Comparison of ENCODE assay signal across 21 cellular contexts in genomic region chr15:66723826-66724731, GRCh38. TPM values are rescaled to one million over a fixed set of nuclear protein-coding genes. Genes with fewer than 3 reads are reported as not detected.
DNase-seq lines count a peak whose midpoint lies in the region; ATAC-seq and TF ChIP-seq lines count a peak whose summit lies in the region.
"Had no signal": no experiment of that assay in that cellular context is flagged by ENCODE, and none has a peak within 500 bp of the region (broad histone marks: within the 10 kb centered on the region; RNA-seq: fewer than 3 reads in every experiment).

No MANE protein-coding gene starts in this region.

- ATAC-seq in activated naive CD8-positive, alpha-beta T cell treated with anti-CD3 and anti-CD28 coated beads, Interleukin-2, amount 50 U/mL, for 24 hours: no peak
- no peak for ATAC-seq in stimulated activated effector memory CD8-positive, alpha-beta T cell treated with anti-CD3 and anti-CD28 coated beads, Interleukin-12 subunit alpha, Interleukin-12 subunit beta, amount 100 ng/mL, for 72 hours
- no peak for ATAC-seq in GM19035 (IDR thresholded peaks at IDR 0.05; ENCODE audit: unreplicated experiment)
- ATAC-seq: mucosa of descending colon, pancreas had no signal

- intact Hi-C loops in esophagus muscularis mucosa (cut with DNase I) (no loop called here), esophagus squamous epithelium (cut with DNase I) (no loop called here)

- H3K4me1 Mint-ChIP-seq in nephron progenitor cell: peaks cover 68% of the 10 kb centered on the region
- no peaks in the 10 kb centered on the region for H3K4me1 Mint-ChIP-seq in activated naive CD8-positive, alpha-beta T cell treated with anti-CD3 and anti-CD28 coated beads, Interleukin-2, amount 50 U/mL, for 24 hours
- H3K4me1 Mint-ChIP-seq in stimulated activated effector memory CD8-positive, alpha-beta T cell treated with anti-CD3 and anti-CD28 coated beads, Interleukin-12 subunit alpha, Interleukin-12 subunit beta, amount 100 ng/mL, for 72 hours: peaks cover 16% of the 10 kb centered on the region

- peak overlapping the region; percentile 86 for H3K27ac Mint-ChIP-seq in nephron progenitor cell
- H3K27ac Mint-ChIP-seq in activated naive CD8-positive, alpha-beta T cell treated with anti-CD3 and anti-CD28 coated beads, Interleukin-2, amount 50 U/mL, for 24 hours: no peak overlapping the region
- no peak overlapping the region for H3K27ac Mint-ChIP-seq in stimulated activated effector memory CD8-positive, alpha-beta T cell treated with anti-CD3 and anti-CD28 coated beads, Interleukin-12 subunit alpha, Interleukin-12 subunit beta, amount 100 ng/mL, for 72 hours
- H3K27ac Mint-ChIP-seq: activated naive CD8-positive, alpha-beta T cell treated with anti-CD3 and anti-CD28 coated beads for 36 hours had no signal

- H3K27me3 ChIP-seq in esophagus muscularis mucosa (no peaks in the 10 kb centered on the region), esophagus squamous epithelium (no peaks in the 10 kb centered on the region)
- H3K27me3 ChIP-seq: heart right ventricle, pancreas, vagina had no signal

- H3K4me1 ChIP-seq in esophagus muscularis mucosa: peaks cover 21 to 77% (median 39%) of the 10 kb centered on the region in 4 donors
- peaks cover 0 to 27% (median 15%) of the 10 kb centered on the region in 3 donors for H3K4me1 ChIP-seq in esophagus squamous epithelium
- H3K4me1 ChIP-seq: pancreas had no signal

- H3K9me3 Mint-ChIP-seq in nephron progenitor cell: no peaks in the 10 kb centered on the region
- no peaks in the 10 kb centered on the region for H3K9me3 Mint-ChIP-seq in activated naive CD8-positive, alpha-beta T cell treated with anti-CD3 and anti-CD28 coated beads, Interleukin-2, amount 50 U/mL, for 24 hours
- no peaks in the 10 kb centered on the region for H3K9me3 Mint-ChIP-seq in stimulated activated effector memory CD8-positive, alpha-beta T cell treated with anti-CD3 and anti-CD28 coated beads, Interleukin-12 subunit alpha, Interleukin-12 subunit beta, amount 100 ng/mL, for 72 hours
- H3K9me3 Mint-ChIP-seq: activated naive CD8-positive, alpha-beta T cell treated with anti-CD3 and anti-CD28 coated beads for 36 hours had no signal

- H3K4me3 Mint-ChIP-seq in nephron progenitor cell: no peak overlapping the region
- H3K4me3 Mint-ChIP-seq in activated naive CD8-positive, alpha-beta T cell treated with anti-CD3 and anti-CD28 coated beads, Interleukin-2, amount 50 U/mL, for 24 hours: no peak overlapping the region
- no peak overlapping the region for H3K4me3 Mint-ChIP-seq in stimulated activated effector memory CD8-positive, alpha-beta T cell treated with anti-CD3 and anti-CD28 coated beads, Interleukin-12 subunit alpha, Interleukin-12 subunit beta, amount 100 ng/mL, for 72 hours
- H3K4me3 Mint-ChIP-seq: activated naive CD8-positive, alpha-beta T cell treated with anti-CD3 and anti-CD28 coated beads for 36 hours had no signal

- TF ChIP-seq EP300 in esophagus muscularis mucosa (IDR thresholded peaks at IDR 0.05): no peak

- peaks cover 42% of the 10 kb centered on the region for H3K36me3 Mint-ChIP-seq in nephron progenitor cell (ENCODE audit: low read depth)
- H3K36me3 Mint-ChIP-seq in activated naive CD8-positive, alpha-beta T cell treated with anti-CD3 and anti-CD28 coated beads, Interleukin-2, amount 50 U/mL, for 24 hours (ENCODE audit: low read depth): no peaks in the 10 kb centered on the region
- H3K36me3 Mint-ChIP-seq in stimulated activated effector memory CD8-positive, alpha-beta T cell treated with anti-CD3 and anti-CD28 coated beads, Interleukin-12 subunit alpha, Interleukin-12 subunit beta, amount 100 ng/mL, for 72 hours: no peaks in the 10 kb centered on the region
- H3K36me3 Mint-ChIP-seq: activated naive CD8-positive, alpha-beta T cell treated with anti-CD3 and anti-CD28 coated beads for 36 hours had no signal

- H3K9me3 ChIP-seq in esophagus muscularis mucosa: no peaks in the 10 kb centered on the region
- no peaks in the 10 kb centered on the region for H3K9me3 ChIP-seq in esophagus squamous epithelium
- H3K9me3 ChIP-seq: heart right ventricle, mucosa of descending colon, pancreas, vagina had no signal

- TF ChIP-seq POLR2A in esophagus muscularis mucosa (IDR thresholded peaks at IDR 0.05; ENCODE audit: low read depth): no peak
- TF ChIP-seq POLR2A in esophagus squamous epithelium (IDR thresholded peaks at IDR 0.05): no peak

- 75% methylated on average over 1 of the region's 1 CpG for WGBS in esophagus muscularis mucosa
- WGBS in esophagus squamous epithelium, 2 donors: 87 to 94% methylated on average over 1 of the region's 1 CpG

- no peak overlapping the region for H3K4me3 ChIP-seq in esophagus muscularis mucosa
- no peak overlapping the region for H3K4me3 ChIP-seq in esophagus squamous epithelium
- H3K4me3 ChIP-seq: heart right ventricle, mucosa of descending colon, pancreas, skin epidermis, vagina had no signal

- TF ChIP-seq CTCF in esophagus muscularis mucosa (IDR thresholded peaks at IDR 0.05): no peak
- no peak for TF ChIP-seq CTCF in nephron progenitor cell (IDR thresholded peaks at IDR 0.05)
- TF ChIP-seq CTCF in esophagus squamous epithelium (IDR thresholded peaks at IDR 0.05): no peak

- peaks cover 0 to 9% (median 0%) of the 10 kb centered on the region in 4 donors for H3K36me3 ChIP-seq in esophagus muscularis mucosa
- H3K36me3 ChIP-seq in esophagus squamous epithelium: no peaks in the 10 kb centered on the region
- H3K36me3 ChIP-seq: pancreas, vagina had no signal

- H3K27ac ChIP-seq in esophagus muscularis mucosa (replicated peaks in 1 of 4) (peak overlapping the region in 3 of 4 donors; percentile 6 to 56 (median 50)), esophagus squamous epithelium (peak overlapping the region in 1 of 4 donors; percentile 21)
- H3K27ac ChIP-seq: heart right ventricle, pancreas, vagina had no signal

- no peaks in the 10 kb centered on the region for H3K27me3 Mint-ChIP-seq in nephron progenitor cell (ENCODE audit: low read depth, poor library complexity)
- H3K27me3 Mint-ChIP-seq in activated naive CD8-positive, alpha-beta T cell treated with anti-CD3 and anti-CD28 coated beads, Interleukin-2, amount 50 U/mL, for 24 hours: peaks cover 2% of the 10 kb centered on the region
- H3K27me3 Mint-ChIP-seq: activated naive CD8-positive, alpha-beta T cell treated with anti-CD3 and anti-CD28 coated beads for 36 hours had no signal

- DNase-seq in EH (ENCODE audit: low read depth) (peak; percentile 67), RPMI7951 (ENCODE audit: low read depth) (peak; percentile 53), esophagus muscularis mucosa (ENCODE audit: extremely low spot score) (no peak), nephron progenitor cell (no peak), esophagus squamous epithelium (lab: John Stamatoyannopoulos, UW) (no peak)
- DNase-seq in activated naive CD8-positive, alpha-beta T cell treated with anti-CD3 and anti-CD28 coated beads, Interleukin-2, amount 50 U/mL, for 24 hours: no peak
- no peak for DNase-seq in stimulated activated effector memory CD8-positive, alpha-beta T cell treated with anti-CD3 and anti-CD28 coated beads, Interleukin-12 subunit alpha, Interleukin-12 subunit beta, amount 100 ng/mL, for 72 hours (ENCODE audit: low spot score in 2 of 2)
- DNase-seq: activated CD4-positive, alpha-beta T cell treated with anti-CD3 and anti-CD28 coated beads, Interleukin-2, amount 50 U/mL, for 4 hours; activated naive CD8-positive, alpha-beta T cell treated with anti-CD3 and anti-CD28 coated beads for 36 hours; activated T-cell treated with anti-CD3 and anti-CD28 coated beads, Interleukin-2, amount 50 U/mL, for 1 hour; COR-L47; heart right ventricle; mucosa of descending colon; NCI-H187 treated with DMSO at 0.1 percent for 48 hours; NCI-H526; OCI-M1; stimulated activated naive CD4-positive, alpha-beta T cell treated with Interleukin-2 at 50 U/mL for 16 hours had no signal

RNA-seq across cellular contexts. Expression of gene SMAD6, which starts 22.0 kb away (rescaled TPM):
- 2.0 and 2.7 TPM in 2 replicates for total RNA-seq in RPMI7951 (2014; rRNA removed; shearing (Covaris generic))
- 10 to 100 TPM in 3 of 4 donors, 1 to 10 TPM in 1; 9.4 to 18.9 (median 14.3) TPM for total RNA-seq in esophagus muscularis mucosa
- total RNA-seq in esophagus squamous epithelium: 1 to 10 TPM; 1.7 to 6.3 (median 3.8) TPM

Comparison
In these comparisons a context has a peak if more than half of its experiments do, and no peak if none do; other contexts are left out.
1. DNase-seq: peak in EH (single experiment) and RPMI7951 (single experiment); none in esophagus muscularis mucosa (single experiment), nephron progenitor cell (single experiment), activated naive CD8-positive, alpha-beta T cell treated with anti-CD3 and anti-CD28 coated beads, Interleukin-2, amount 50 U/mL, for 24 hours (single experiment), stimulated activated effector memory CD8-positive, alpha-beta T cell treated with anti-CD3 and anti-CD28 coated beads, Interleukin-12 subunit alpha, Interleukin-12 subunit beta, amount 100 ng/mL, for 72 hours (0 of 2) and esophagus squamous epithelium (single experiment).